7 cellular contexts compared by ENCODE assay signal in the genomic region with DNA sequence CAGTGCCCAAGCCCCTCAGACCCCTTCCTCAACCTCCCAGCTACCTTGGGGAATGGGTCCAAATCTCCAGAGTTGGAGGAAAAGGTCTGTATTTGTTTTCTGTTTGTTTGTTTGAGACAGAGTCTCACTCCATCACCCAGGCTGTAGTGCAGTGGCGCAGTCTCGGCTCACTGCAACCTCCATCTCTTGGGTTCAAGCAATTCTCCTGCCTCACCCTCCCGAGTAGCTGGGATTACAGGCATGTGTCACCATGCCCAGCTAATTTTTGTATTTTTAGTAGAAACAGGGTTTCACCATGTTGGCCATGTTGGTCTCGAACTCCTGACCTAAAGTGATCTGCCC. TPM values are rescaled to one million over a fixed set of nuclear protein-coding genes. Genes with fewer than 3 reads are reported as not detected.
DNase-seq lines count a peak whose midpoint lies in the region; ATAC-seq and TF ChIP-seq lines count a peak whose summit lies in the region.
"Not testable (repeated sequence)": the region's sequence is repeated elsewhere in the genome, so short reads cannot be mapped to it uniquely, and the experiment has no call there.

No MANE protein-coding gene starts in this region.

- peak overlapping the region; percentile 90 for H3K27ac Mint-ChIP-seq in activated CD4-positive, alpha-beta T cell treated with anti-CD3 and anti-CD28 coated beads, Interleukin-2, amount 10 ng/mL, durations not matched to agents 24 days and 14 days
- peak overlapping the region; percentile 89 for H3K27ac Mint-ChIP-seq in activated naive CD4-positive, alpha-beta T cell treated with anti-CD3 and anti-CD28 coated beads, Interleukin-2, amount 10 ng/mL, durations not matched to agents 7 days and 5 days
- H3K27ac Mint-ChIP-seq in effector memory CD8-positive, alpha-beta T cell, result peak overlapping the region in 1 of 2 donors; percentile 80

- not testable (repeated sequence) for BruUV-seq in OCI-LY7 (replicated peaks; lab: Mats Ljungman, UMichigan)

- H3K36me3 ChIP-seq in OCI-LY7 (ENCODE audit: insufficient read depth, low read length); osteoblast (ENCODE audit: insufficient read depth, low read length): not testable (repeated sequence)

- H2AFZ ChIP-seq in OCI-LY7 (ENCODE audit: low read length) (peak overlapping the region; percentile 88; the same call in 1 of the 2 replicates), osteoblast (ENCODE audit: low read length) (peak overlapping the region; percentile 20)

- peak overlapping the region; percentile 27 for H3K4me2 ChIP-seq in OCI-LY7 (ENCODE audit: low read length)
- H3K4me2 ChIP-seq in osteoblast (ENCODE audit: insufficient read depth, low read length), result not testable (repeated sequence)

- not testable (repeated sequence) for H3K4me3 ChIP-seq in OCI-LY7 (ENCODE audit: low read depth, low read length, poor library complexity, severe bottlenecking); osteoblast (ENCODE audit: insufficient read depth, low read length)

- not testable (repeated sequence) for DNase-seq in OCI-LY7 (ENCODE audit: low spot score); activated naive CD4-positive, alpha-beta T cell treated with anti-CD3 and anti-CD28 coated beads, Interleukin-2, amount 10 ng/mL, durations not matched to agents 7 days and 5 days; effector memory CD8-positive, alpha-beta T cell; osteoblast (ENCODE audit: insufficient read length, low spot score, missing footprints)
- DNase-seq in activated CD4-positive, alpha-beta T cell treated with anti-CD3 and anti-CD28 coated beads, Interleukin-2, amount 10 ng/mL, durations not matched to agents 24 days and 14 days, result peak; percentile 72

- H3K9me3 Mint-ChIP-seq in activated CD4-positive, alpha-beta T cell treated with anti-CD3 and anti-CD28 coated beads, Interleukin-2, amount 10 ng/mL, durations not matched to agents 24 days and 14 days; activated naive CD4-positive, alpha-beta T cell treated with anti-CD3 and anti-CD28 coated beads, Interleukin-2, amount 10 ng/mL, durations not matched to agents 7 days and 5 days; effector memory CD8-positive, alpha-beta T cell: not testable (repeated sequence)

- not testable (repeated sequence) for H4K20me1 ChIP-seq in OCI-LY7 (ENCODE audit: insufficient read depth, low read length); osteoblast (ENCODE audit: insufficient read depth, low read length)

- peaks cover 10% of the 10 kb centered on the region for H3K4me1 ChIP-seq in OCI-LY7 (ENCODE audit: insufficient read depth, low read length, poor library complexity, severe bottlenecking)
- H3K4me1 ChIP-seq in osteoblast (ENCODE audit: insufficient read depth, low read length), result not testable (repeated sequence)

- H3K4me3 Mint-ChIP-seq in activated CD4-positive, alpha-beta T cell treated with anti-CD3 and anti-CD28 coated beads, Interleukin-2, amount 10 ng/mL, durations not matched to agents 24 days and 14 days, result peak overlapping the region; percentile 48
- not testable (repeated sequence) for H3K4me3 Mint-ChIP-seq in activated naive CD4-positive, alpha-beta T cell treated with anti-CD3 and anti-CD28 coated beads, Interleukin-2, amount 10 ng/mL, durations not matched to agents 7 days and 5 days
- H3K4me3 Mint-ChIP-seq in effector memory CD8-positive, alpha-beta T cell, result peak overlapping the region in 1 of 2 donors; percentile 53

- H3K27me3 ChIP-seq in osteoblast (ENCODE audit: insufficient read depth, low read length), result not testable (repeated sequence)

- POLR2A ChIA-PET in OCI-LY7 (lab: Charles Lee), result interaction anchor here (0.6 to 0.9 kb wide), 4 partner anchors 12 to 122 kb away, joined by 3 to 4 read pairs (median 4); no protein-coding TSS in a partner anchor

- intact Hi-C loops in OCI-LY7 (cut with micrococcal nuclease; ENCODE audit: unreplicated experiment), result loop anchor here (1.0 to 5.0 kb wide), 4 partner anchors 39 to 174 kb away; a partner anchor contains a TSS
- intact Hi-C loops in activated CD4-positive, alpha-beta T cell treated with anti-CD3 and anti-CD28 coated beads, Interleukin-2, amount 10 ng/mL, durations not matched to agents 24 days and 14 days (cut with micrococcal nuclease), result loop anchor here (2.0 kb wide), 1 partner anchor 39 kb away; no protein-coding TSS in a partner anchor

- not testable (repeated sequence) for H3K79me2 ChIP-seq in OCI-LY7 (ENCODE audit: insufficient read depth, low read depth, low read length); osteoblast (ENCODE audit: insufficient read depth, low read length)

- H3K9me3 ChIP-seq in OCI-LY7 (ENCODE audit: low read length); osteoblast (ENCODE audit: low read depth, low read length): not testable (repeated sequence)

- not testable (repeated sequence) for TF ChIP-seq CTCF in OCI-LY7 (conservative IDR thresholded peaks at IDR 0.05; ENCODE audit: low read length); osteoblast (IDR thresholded peaks at IDR 0.05; ENCODE audit: extremely low read depth, low read depth, low read length)

- CTCF ChIA-PET in OCI-LY7 (lab: Charles Lee; ENCODE audit: unreplicated experiment), result not testable (repeated sequence)
- CTCF ChIA-PET in activated naive CD4-positive, alpha-beta T cell treated with anti-CD3 and anti-CD28 coated beads, Interleukin-2, amount 10 ng/mL, durations not matched to agents 7 days and 5 days (lab: Charles Lee), result interaction anchor here (0.9 to 10.4 kb wide), 18 partner anchors 8 to 604 kb away, joined by 3 to 110 read pairs (median 6); a partner anchor contains a TSS

- peaks cover 17% of the 10 kb centered on the region for H3K27me3 Mint-ChIP-seq in activated CD4-positive, alpha-beta T cell treated with anti-CD3 and anti-CD28 coated beads, Interleukin-2, amount 10 ng/mL, durations not matched to agents 24 days and 14 days
- H3K27me3 Mint-ChIP-seq in activated naive CD4-positive, alpha-beta T cell treated with anti-CD3 and anti-CD28 coated beads, Interleukin-2, amount 10 ng/mL, durations not matched to agents 7 days and 5 days, result peaks cover 56% of the 10 kb centered on the region
- H3K27me3 Mint-ChIP-seq in effector memory CD8-positive, alpha-beta T cell, result peaks cover 34 to 40% of the 10 kb centered on the region in 2 donors

- not testable (repeated sequence) for H3K9me2 ChIP-seq in OCI-LY7 (ENCODE audit: insufficient read depth, low read length)

- peak; percentile 6 for ATAC-seq in GM18867 (IDR thresholded peaks at IDR 0.05; ENCODE audit: unreplicated experiment)
- ATAC-seq in HG02642 (IDR thresholded peaks at IDR 0.05; ENCODE audit: poor library complexity, unreplicated experiment), result peak; percentile 10
- ATAC-seq in effector memory CD8-positive, alpha-beta T cell (replicated peaks), result peak; percentile 12

- H3K36me3 Mint-ChIP-seq in activated CD4-positive, alpha-beta T cell treated with anti-CD3 and anti-CD28 coated beads, Interleukin-2, amount 10 ng/mL, durations not matched to agents 24 days and 14 days (ENCODE audit: low read depth); activated naive CD4-positive, alpha-beta T cell treated with anti-CD3 and anti-CD28 coated beads, Interleukin-2, amount 10 ng/mL, durations not matched to agents 7 days and 5 days; effector memory CD8-positive, alpha-beta T cell (ENCODE audit: insufficient read depth): not testable (repeated sequence)

- peaks cover 21% of the 10 kb centered on the region for H3K4me1 Mint-ChIP-seq in activated CD4-positive, alpha-beta T cell treated with anti-CD3 and anti-CD28 coated beads, Interleukin-2, amount 10 ng/mL, durations not matched to agents 24 days and 14 days
- H3K4me1 Mint-ChIP-seq in activated naive CD4-positive, alpha-beta T cell treated with anti-CD3 and anti-CD28 coated beads, Interleukin-2, amount 10 ng/mL, durations not matched to agents 7 days and 5 days, result peaks cover 42% of the 10 kb centered on the region
- H3K4me1 Mint-ChIP-seq in effector memory CD8-positive, alpha-beta T cell (ENCODE audit: low read depth in 2 of 2), result not testable (repeated sequence)

- not testable (repeated sequence) for H3K27ac ChIP-seq in OCI-LY7 (ENCODE audit: low read depth, low read length, poor library complexity, severe bottlenecking); osteoblast (ENCODE audit: low read depth, low read length)

RNA-seq across cellular contexts. Expression of a gene that starts 19.8 kb away (rescaled TPM):
- 1.2 TPM in 1 of 2 replicates, not detected in the other for total RNA-seq in OCI-LY7 (2014; rRNA removed; shearing (Covaris generic))
- total RNA-seq in OCI-LY7 (2022), result 1.4 and 1.7 TPM in 2 replicates
- total RNA-seq in activated CD4-positive, alpha-beta T cell treated with anti-CD3 and anti-CD28 coated beads, Interleukin-2, amount 10 ng/mL, durations not matched to agents 24 days and 14 days, result 4.4 and 4.5 TPM in 2 replicates
- total RNA-seq in osteoblast, result 117 and 121 TPM in 2 replicates

RNA-seq across cellular contexts. Expression of a gene that starts 30.4 kb away (rescaled TPM):
- 42.3 and 60.1 TPM in 2 replicates for total RNA-seq in OCI-LY7 (2014; rRNA removed; shearing (Covaris generic))
- total RNA-seq in OCI-LY7 (2022) (106 and 124 TPM in 2 replicates), osteoblast (144 and 165 TPM in 2 replicates)
- total RNA-seq in activated CD4-positive, alpha-beta T cell treated with anti-CD3 and anti-CD28 coated beads, Interleukin-2, amount 10 ng/mL, durations not matched to agents 24 days and 14 days, result 85.2 and 93.1 TPM in 2 replicates

RNA-seq across cellular contexts. Expression of a gene that starts 46.9 kb away (rescaled TPM):
- 241 and 312 TPM in 2 replicates for total RNA-seq in OCI-LY7 (2014; rRNA removed; shearing (Covaris generic))
- total RNA-seq in OCI-LY7 (2022) (254 and 256 TPM in 2 replicates), osteoblast (46.6 and 50.3 TPM in 2 replicates)
- 192 and 202 TPM in 2 replicates for total RNA-seq in activated CD4-positive, alpha-beta T cell treated with anti-CD3 and anti-CD28 coated beads, Interleukin-2, amount 10 ng/mL, durations not matched to agents 24 days and 14 days

Comparison
In these comparisons a context has a peak if more than half of its experiments do, and no peak if none do; other contexts are left out.
1. RNA of a gene that starts 19.8 kb away (total RNA-seq): 117 to 121 TPM in osteoblast; 4.4 to 4.5 TPM in activated CD4-positive, alpha-beta T cell treated with anti-CD3 and anti-CD28 coated beads, Interleukin-2, amount 10 ng/mL, durations not matched to agents 24 days and 14 days and 1.2 to 1.7 TPM in OCI-LY7; every median in the first group is over 10 times any median in the second.
2. Peak in every context shown above with its lines, with median percentiles within 50 percentile points of each other: ATAC-seq.